Comparison of ENCODE assay signal across 8 cellular contexts in genomic region chr3:53161345-53161819, GRCh38. TPM values are rescaled to one million over a fixed set of nuclear protein-coding genes. Genes with fewer than 3 reads are reported as not detected.
A peak's percentile ranks its signal among the peaks of the same experiment; 100 is the strongest.
DNase-seq lines count a peak whose midpoint lies in the region; ATAC-seq and TF ChIP-seq lines count a peak whose summit lies in the region.

No MANE protein-coding gene starts in this region.

- no peak overlapping the region for H3K4me2 ChIP-seq in neural cell (ENCODE audit: low read length)

- H3F3A ChIP-seq in neural cell (ENCODE audit: insufficient read depth, low read length, poor library complexity, severe bottlenecking) = no peaks in the 10 kb centered on the region

- no peaks in the 10 kb centered on the region for H3K9me2 ChIP-seq in neural cell (ENCODE audit: insufficient read depth, low read length)

- H3K9me3 ChIP-seq in SJSA1 (replicated peaks) = no peaks in the 10 kb centered on the region
- no peaks in the 10 kb centered on the region for H3K9me3 ChIP-seq in endocrine pancreas (ENCODE audit: control insufficient read depth, low read length)
- H3K9me3 ChIP-seq in neural cell (ENCODE audit: low read length) = no peaks in the 10 kb centered on the region

- DNase-seq in NCI-H146 (lab: John Stamatoyannopoulos, UW) = peak; percentile 48
- no peak for DNase-seq in NCI-H146 treated with DMSO at 0.1 percent for 48 hours (lab: John Stamatoyannopoulos, UW; ENCODE audit: unreplicated experiment)
- DNase-seq in SJSA1 (ENCODE audit: low read depth in 1 of 2, low spot score in 2 of 2) = peak in 1 of 2 experiments; percentile 36
- DNase-seq in left lobe of liver (ENCODE audit: low spot score) = no peak
- no peak for DNase-seq in cerebellar nuclear complex (lab: John Stamatoyannopoulos, UW)

- peaks cover 13% of the 10 kb centered on the region for H3K4me1 ChIP-seq in SJSA1 (replicated peaks)
- H3K4me1 ChIP-seq in endocrine pancreas (ENCODE audit: control insufficient read depth, insufficient read depth, low read length) = peaks cover 3% of the 10 kb centered on the region

- H3K36me3 ChIP-seq in SJSA1 = peaks cover 7% of the 10 kb centered on the region
- H3K36me3 ChIP-seq in endocrine pancreas (ENCODE audit: control insufficient read depth, insufficient read depth, low read length) = no peaks in the 10 kb centered on the region
- no peaks in the 10 kb centered on the region for H3K36me3 ChIP-seq in neural cell (ENCODE audit: insufficient read depth, low read length)

- H3K27ac ChIP-seq in SJSA1 (0 out of 2 replicates have a peak overlapping the region, but pooled peaks have one; percentile 22), neural cell (ENCODE audit: low read length) (no peak overlapping the region)

- TF ChIP-seq EP300 in neural cell (conservative IDR thresholded peaks at IDR 0.05; ENCODE audit: poor library complexity, severe bottlenecking) = no peak

- no peaks in the 10 kb centered on the region for H3K27me3 ChIP-seq in SJSA1 (replicated peaks)
- no peaks in the 10 kb centered on the region for H3K27me3 ChIP-seq in endocrine pancreas (ENCODE audit: control insufficient read depth, insufficient read depth, low read length)
- peaks cover 50% of the 10 kb centered on the region for H3K27me3 ChIP-seq in neural cell (ENCODE audit: insufficient read depth, low read depth, low read length)

- TF ChIP-seq CTCF in neural cell (IDR thresholded peaks at IDR 0.05; ENCODE audit: poor library complexity, severe bottlenecking) = no peak

- no peaks in the 10 kb centered on the region for H4K20me1 ChIP-seq in neural cell (ENCODE audit: insufficient read depth)

- H3K79me2 ChIP-seq in neural cell (replicated peaks; ENCODE audit: insufficient read depth, low read length) = no peaks in the 10 kb centered on the region

- H2AFZ ChIP-seq in neural cell (ENCODE audit: low read depth, low read length) = no peak overlapping the region

- ATAC-seq in HG02763 (IDR thresholded peaks at IDR 0.05; ENCODE audit: unreplicated experiment) (peak; percentile 14), left lobe of liver (no peak)

- H3K9ac ChIP-seq in endocrine pancreas (ENCODE audit: control insufficient read depth, insufficient read depth, low read length) (peak overlapping the region; percentile 73), neural cell (ENCODE audit: low read length) (peak overlapping the region; percentile 36)

- TF ChIP-seq RAD21 in neural cell (conservative IDR thresholded peaks at IDR 0.05) = no peak

- H3K4me3 ChIP-seq in SJSA1 (peak overlapping the region; percentile 98), endocrine pancreas (ENCODE audit: control insufficient read depth, insufficient read depth, low read length) (no peak overlapping the region), neural cell (ENCODE audit: low read length) (peak overlapping the region; percentile 62)

TF ChIP-seq in neural cell, 6 proteins besides CTCF, POLR2A, EP300 and RAD21:
- no peak for TF ChIP-seq POLR2AphosphoS5 (IDR thresholded peaks at IDR 0.05)
- no peak for TF ChIP-seq SMC3 (conservative IDR thresholded peaks at IDR 0.05; ENCODE audit: poor library complexity)
- TF ChIP-seq TAF1 (IDR thresholded peaks at IDR 0.05; ENCODE audit: low read depth) = no peak
- peak; percentile 7 for TF ChIP-seq MXI1 (conservative IDR thresholded peaks at IDR 0.05; ENCODE audit: poor library complexity, severe bottlenecking)
- TF ChIP-seq REST (IDR thresholded peaks at IDR 0.05; ENCODE audit: borderline replicate concordance) = no peak
- TF ChIP-seq EZH2 (IDR thresholded peaks at IDR 0.05; ENCODE audit: borderline replicate concordance, insufficient read depth, low read length, poor library complexity, severe bottlenecking) = peak; percentile 66

RNA-seq across cellular contexts. Expression of gene PRKCD, which starts 0.4 kb away (rescaled TPM):
- total RNA-seq in SJSA1 (2014; rRNA removed; shearing (Covaris generic)) = 0.03 and 1.00 TPM in 2 replicates
- polyA plus RNA-seq in neural cell = not detected in 2 replicates
- not detected in 2 replicates for polyA minus RNA-seq in neural cell
- 4.6 TPM for total RNA-seq in left lobe of liver

RNA-seq across cellular contexts. Expression of gene RFT1, which starts 31.1 kb away (rescaled TPM):
- 12.9 and 18.0 TPM in 2 replicates for total RNA-seq in SJSA1 (2014; rRNA removed; shearing (Covaris generic))
- 6.1 and 10.2 TPM in 2 replicates for polyA plus RNA-seq in neural cell
- polyA minus RNA-seq in neural cell = 13.1 and 13.5 TPM in 2 replicates
- 11.8 TPM for total RNA-seq in left lobe of liver
